4 cellular contexts compared by ENCODE assay signal in the genomic region with DNA sequence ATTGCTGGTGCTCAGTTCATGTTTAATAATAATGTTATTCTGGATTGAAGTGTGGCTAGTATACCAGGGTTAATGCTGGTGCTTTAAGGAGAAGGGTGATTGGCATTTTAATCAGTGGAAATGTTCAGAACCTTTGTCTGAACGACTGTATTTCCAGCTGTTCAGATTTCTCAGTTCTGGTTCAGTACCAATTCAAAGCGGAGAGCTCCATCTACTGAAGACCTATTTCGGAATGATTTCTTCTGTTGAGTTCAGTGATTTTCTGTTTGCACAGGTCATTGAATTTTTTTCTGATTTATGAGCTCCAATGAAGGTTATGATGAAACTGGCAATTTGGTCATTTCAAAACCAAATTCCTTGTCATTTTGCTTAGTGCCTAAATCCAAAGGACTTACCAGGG.
A peak's percentile ranks its signal among the peaks of the same experiment; 100 is the strongest.
TF ChIP-seq lines count a peak whose summit lies in the region.

No MANE protein-coding gene starts in this region.

TF ChIP-seq in SK-N-SH, 30 proteins besides CTCF, POLR2A, EP300 and RAD21:
- TF ChIP-seq, protein P1, sequence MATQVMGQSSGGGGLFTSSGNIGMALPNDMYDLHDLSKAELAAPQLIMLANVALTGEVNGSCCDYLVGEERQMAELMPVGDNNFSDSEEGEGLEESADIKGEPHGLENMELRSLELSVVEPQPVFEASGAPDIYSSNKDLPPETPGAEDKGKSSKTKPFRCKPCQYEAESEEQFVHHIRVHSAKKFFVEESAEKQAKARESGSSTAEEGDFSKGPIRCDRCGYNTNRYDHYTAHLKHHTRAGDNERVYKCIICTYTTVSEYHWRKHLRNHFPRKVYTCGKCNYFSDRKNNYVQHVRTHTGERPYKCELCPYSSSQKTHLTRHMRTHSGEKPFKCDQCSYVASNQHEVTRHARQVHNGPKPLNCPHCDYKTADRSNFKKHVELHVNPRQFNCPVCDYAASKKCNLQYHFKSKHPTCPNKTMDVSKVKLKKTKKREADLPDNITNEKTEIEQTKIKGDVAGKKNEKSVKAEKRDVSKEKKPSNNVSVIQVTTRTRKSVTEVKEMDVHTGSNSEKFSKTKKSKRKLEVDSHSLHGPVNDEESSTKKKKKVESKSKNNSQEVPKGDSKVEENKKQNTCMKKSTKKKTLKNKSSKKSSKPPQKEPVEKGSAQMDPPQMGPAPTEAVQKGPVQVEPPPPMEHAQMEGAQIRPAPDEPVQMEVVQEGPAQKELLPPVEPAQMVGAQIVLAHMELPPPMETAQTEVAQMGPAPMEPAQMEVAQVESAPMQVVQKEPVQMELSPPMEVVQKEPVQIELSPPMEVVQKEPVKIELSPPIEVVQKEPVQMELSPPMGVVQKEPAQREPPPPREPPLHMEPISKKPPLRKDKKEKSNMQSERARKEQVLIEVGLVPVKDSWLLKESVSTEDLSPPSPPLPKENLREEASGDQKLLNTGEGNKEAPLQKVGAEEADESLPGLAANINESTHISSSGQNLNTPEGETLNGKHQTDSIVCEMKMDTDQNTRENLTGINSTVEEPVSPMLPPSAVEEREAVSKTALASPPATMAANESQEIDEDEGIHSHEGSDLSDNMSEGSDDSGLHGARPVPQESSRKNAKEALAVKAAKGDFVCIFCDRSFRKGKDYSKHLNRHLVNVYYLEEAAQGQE (IDR thresholded peaks at IDR 0.05; ENCODE audit: low read depth, low read length): peak; percentile 84
- no peak for TF ChIP-seq FOXM1 (IDR thresholded peaks at IDR 0.05; ENCODE audit: low read depth)
- TF ChIP-seq, protein P2, sequence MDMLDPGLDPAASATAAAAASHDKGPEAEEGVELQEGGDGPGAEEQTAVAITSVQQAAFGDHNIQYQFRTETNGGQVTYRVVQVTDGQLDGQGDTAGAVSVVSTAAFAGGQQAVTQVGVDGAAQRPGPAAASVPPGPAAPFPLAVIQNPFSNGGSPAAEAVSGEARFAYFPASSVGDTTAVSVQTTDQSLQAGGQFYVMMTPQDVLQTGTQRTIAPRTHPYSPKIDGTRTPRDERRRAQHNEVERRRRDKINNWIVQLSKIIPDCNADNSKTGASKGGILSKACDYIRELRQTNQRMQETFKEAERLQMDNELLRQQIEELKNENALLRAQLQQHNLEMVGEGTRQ (IDR thresholded peaks at IDR 0.05; ENCODE audit: borderline replicate concordance, low read depth, low read length): no peak

TF ChIP-seq in SK-N-SH treated with all-trans-retinoic acid at 6 μM for 48 hours, 23 proteins besides CTCF, POLR2A, EP300 and RAD21 (continued from another document and continues in another):
- TF ChIP-seq SNAI2 (CRISPR knock-in tag; IDR thresholded peaks at IDR 0.05): no peak
- no peak for TF ChIP-seq BACH2 (CRISPR knock-in tag; IDR thresholded peaks at IDR 0.05; ENCODE audit: borderline replicate concordance)
- no peak for TF ChIP-seq ZNF8 (CRISPR knock-in tag; IDR thresholded peaks at IDR 0.05)
- no peak for TF ChIP-seq TCF4 (CRISPR knock-in tag; IDR thresholded peaks at IDR 0.05; ENCODE audit: borderline replicate concordance)
- TF ChIP-seq, protein P3, sequence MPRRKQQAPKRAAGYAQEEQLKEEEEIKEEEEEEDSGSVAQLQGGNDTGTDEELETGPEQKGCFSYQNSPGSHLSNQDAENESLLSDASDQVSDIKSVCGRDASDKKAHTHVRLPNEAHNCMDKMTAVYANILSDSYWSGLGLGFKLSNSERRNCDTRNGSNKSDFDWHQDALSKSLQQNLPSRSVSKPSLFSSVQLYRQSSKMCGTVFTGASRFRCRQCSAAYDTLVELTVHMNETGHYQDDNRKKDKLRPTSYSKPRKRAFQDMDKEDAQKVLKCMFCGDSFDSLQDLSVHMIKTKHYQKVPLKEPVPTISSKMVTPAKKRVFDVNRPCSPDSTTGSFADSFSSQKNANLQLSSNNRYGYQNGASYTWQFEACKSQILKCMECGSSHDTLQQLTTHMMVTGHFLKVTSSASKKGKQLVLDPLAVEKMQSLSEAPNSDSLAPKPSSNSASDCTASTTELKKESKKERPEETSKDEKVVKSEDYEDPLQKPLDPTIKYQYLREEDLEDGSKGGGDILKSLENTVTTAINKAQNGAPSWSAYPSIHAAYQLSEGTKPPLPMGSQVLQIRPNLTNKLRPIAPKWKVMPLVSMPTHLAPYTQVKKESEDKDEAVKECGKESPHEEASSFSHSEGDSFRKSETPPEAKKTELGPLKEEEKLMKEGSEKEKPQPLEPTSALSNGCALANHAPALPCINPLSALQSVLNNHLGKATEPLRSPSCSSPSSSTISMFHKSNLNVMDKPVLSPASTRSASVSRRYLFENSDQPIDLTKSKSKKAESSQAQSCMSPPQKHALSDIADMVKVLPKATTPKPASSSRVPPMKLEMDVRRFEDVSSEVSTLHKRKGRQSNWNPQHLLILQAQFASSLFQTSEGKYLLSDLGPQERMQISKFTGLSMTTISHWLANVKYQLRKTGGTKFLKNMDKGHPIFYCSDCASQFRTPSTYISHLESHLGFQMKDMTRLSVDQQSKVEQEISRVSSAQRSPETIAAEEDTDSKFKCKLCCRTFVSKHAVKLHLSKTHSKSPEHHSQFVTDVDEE (CRISPR knock-in tag; IDR thresholded peaks at IDR 0.05): no peak
- TF ChIP-seq, protein P4, sequence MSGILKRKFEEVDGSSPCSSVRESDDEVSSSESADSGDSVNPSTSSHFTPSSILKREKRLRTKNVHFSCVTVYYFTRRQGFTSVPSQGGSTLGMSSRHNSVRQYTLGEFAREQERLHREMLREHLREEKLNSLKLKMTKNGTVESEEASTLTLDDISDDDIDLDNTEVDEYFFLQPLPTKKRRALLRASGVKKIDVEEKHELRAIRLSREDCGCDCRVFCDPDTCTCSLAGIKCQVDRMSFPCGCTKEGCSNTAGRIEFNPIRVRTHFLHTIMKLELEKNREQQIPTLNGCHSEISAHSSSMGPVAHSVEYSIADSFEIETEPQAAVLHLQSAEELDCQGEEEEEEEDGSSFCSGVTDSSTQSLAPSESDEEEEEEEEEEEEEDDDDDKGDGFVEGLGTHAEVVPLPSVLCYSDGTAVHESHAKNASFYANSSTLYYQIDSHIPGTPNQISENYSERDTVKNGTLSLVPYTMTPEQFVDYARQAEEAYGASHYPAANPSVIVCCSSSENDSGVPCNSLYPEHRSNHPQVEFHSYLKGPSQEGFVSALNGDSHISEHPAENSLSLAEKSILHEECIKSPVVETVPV (CRISPR knock-in tag; IDR thresholded peaks at IDR 0.05): no peak
- TF ChIP-seq ZC3H10 (CRISPR knock-in tag; IDR thresholded peaks at IDR 0.05): no peak
- TF ChIP-seq ZFP30 (CRISPR knock-in tag; IDR thresholded peaks at IDR 0.05): no peak
- no peak for TF ChIP-seq PPARA (CRISPR knock-in tag; IDR thresholded peaks at IDR 0.05; ENCODE audit: borderline replicate concordance)
- no peak for TF ChIP-seq ISL1 (CRISPR knock-in tag; IDR thresholded peaks at IDR 0.05)
- TF ChIP-seq ZNF565 (CRISPR knock-in tag; conservative IDR thresholded peaks at IDR 0.05; ENCODE audit: low read depth): no peak
- no peak for TF ChIP-seq ZNF70 (CRISPR knock-in tag; IDR thresholded peaks at IDR 0.05)
- no peak for TF ChIP-seq ARNTL (CRISPR knock-in tag; IDR thresholded peaks at IDR 0.05; ENCODE audit: borderline replicate concordance, low read depth)

TF ChIP-seq in Ishikawa, 13 proteins besides CTCF, POLR2A, EP300 and RAD21 (continued from another document):
- no peak for TF ChIP-seq ZBTB7A (IDR thresholded peaks at IDR 0.05; ENCODE audit: low read depth)
- TF ChIP-seq, protein P1 (IDR thresholded peaks at IDR 0.05; ENCODE audit: low read depth): peak; percentile 63
- TF ChIP-seq, protein P5, sequence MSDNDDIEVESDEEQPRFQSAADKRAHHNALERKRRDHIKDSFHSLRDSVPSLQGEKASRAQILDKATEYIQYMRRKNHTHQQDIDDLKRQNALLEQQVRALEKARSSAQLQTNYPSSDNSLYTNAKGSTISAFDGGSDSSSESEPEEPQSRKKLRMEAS (IDR thresholded peaks at IDR 0.05): no peak

TF ChIP-seq in H1, 55 proteins besides CTCF, POLR2A, EP300 and RAD21 (continued from another document):
- TF ChIP-seq JUN (IDR thresholded peaks at IDR 0.05; ENCODE audit: low read depth, low read length) (no peak), TAF1 (IDR thresholded peaks at IDR 0.05; ENCODE audit: low read depth, low read length) (no peak), MAFK (IDR thresholded peaks at IDR 0.05; ENCODE audit: low read depth, low read length) (no peak)
TF ChIP-seq in H1: peak in this region for 0.
